ENCODE assay signal across 28 cellular contexts in genomic region chr4:9971711-9972110, GRCh38. TPM values are rescaled to one million over a fixed set of nuclear protein-coding genes. Genes with fewer than 3 reads are reported as not detected.
A peak's percentile ranks its signal among the peaks of the same experiment; 100 is the strongest.
DNase-seq lines count a peak whose midpoint lies in the region; ATAC-seq, FAIRE-seq and TF ChIP-seq lines count a peak whose summit lies in the region.
"Had no signal": no experiment of that assay in that cellular context is flagged by ENCODE, and none has a peak within 500 bp of the region (broad histone marks: within the 10 kb centered on the region; RNA-seq: fewer than 3 reads in every experiment).

No MANE protein-coding gene starts in this region.

- H3K27me3 Mint-ChIP-seq in activated naive CD4-positive, alpha-beta T cell treated with anti-CD3 and anti-CD28 coated beads, Interleukin-2, amount 10 ng/mL, durations not matched to agents 7 days and 5 days = no peaks in the 10 kb centered on the region
- H3K27me3 Mint-ChIP-seq: activated CD4-positive, alpha-beta T cell treated with anti-CD3 and anti-CD28 coated beads, Interleukin-2, amount 10 ng/mL, durations not matched to agents 7 days and 5 days; activated naive CD4-positive, alpha-beta T cell treated with anti-CD3 and anti-CD28 coated beads, Interleukin-2, amount 50 U/mL, for 24 hours; progenitor cell of endocrine pancreas; stimulated activated naive CD8-positive, alpha-beta T cell treated with anti-CD3 and anti-CD28 coated beads, Interleukin-15, Interleukin-2, amounts not matched to agents 100 ng/mL and 50 ng/mL, for 24 hours had no signal

- 34 to 49% (median 41%) methylated on average over 3 of the region's 3 CpGs for WGBS in adrenal gland, 4 donors

- ATAC-seq in left lung = no peak
- ATAC-seq: activated CD8-positive, alpha-beta memory T cell treated with anti-CD3 and anti-CD28 coated beads, Interleukin-2, amount 10 ng/mL, durations not matched to agents 7 days and 5 days; activated T-cell treated with anti-CD3 and anti-CD28 coated beads, Interleukin-2, amount 50 U/mL, for 72 hours; esophagus mucosa; foreskin keratinocyte; sciatic nerve had no signal

- H3K27ac Mint-ChIP-seq in activated naive CD4-positive, alpha-beta T cell treated with anti-CD3 and anti-CD28 coated beads, Interleukin-2, amount 10 ng/mL, durations not matched to agents 7 days and 5 days = no peak overlapping the region
- H3K27ac Mint-ChIP-seq: activated CD4-positive, alpha-beta T cell treated with anti-CD3 and anti-CD28 coated beads, Interleukin-2, amount 10 ng/mL, durations not matched to agents 7 days and 5 days; activated CD8-positive, alpha-beta memory T cell treated with anti-CD3 and anti-CD28 coated beads, Interleukin-2, amount 10 ng/mL, durations not matched to agents 7 days and 5 days; activated naive CD4-positive, alpha-beta T cell treated with anti-CD3 and anti-CD28 coated beads, Interleukin-2, amount 50 U/mL, for 24 hours; CD4-positive, CD25-positive, alpha-beta regulatory T cell; progenitor cell of endocrine pancreas; stimulated activated naive CD8-positive, alpha-beta T cell treated with anti-CD3 and anti-CD28 coated beads, Interleukin-15, Interleukin-2, amounts not matched to agents 100 ng/mL and 50 ng/mL, for 24 hours had no signal

- H3K27me3 ChIP-seq in adrenal gland (no peaks in the 10 kb centered on the region), left lung (no peaks in the 10 kb centered on the region)
- H3K27me3 ChIP-seq: cardiac muscle cell, foreskin keratinocyte, neutrophil had no signal

- H3K27ac ChIP-seq in adrenal gland (no peak overlapping the region), left lung (no peak overlapping the region)
- H3K27ac ChIP-seq: cardiac muscle cell, foreskin keratinocyte, left ventricle myocardium inferior, neutrophil, WERI-Rb-1 had no signal

- peak; percentile 68 for FAIRE-seq in GM12891 (lab: Jason Lieb, UNC)
- no peak for FAIRE-seq in RCC 7860 (lab: Jason Lieb, UNC)

- CTCF ChIA-PET in activated naive CD4-positive, alpha-beta T cell treated with anti-CD3 and anti-CD28 coated beads, Interleukin-2, amount 10 ng/mL, durations not matched to agents 7 days and 5 days (lab: Charles Lee) = interaction anchor here (1.3 kb wide), 1 partner anchor 9 kb away, joined by 5 read pairs; no protein-coding TSS in a partner anchor

- DNase-seq in GM12891 (ENCODE audit: insufficient read length, low spot score) (no peak), NCI-H1105 (lab: John Stamatoyannopoulos, UW) (peak; percentile 87), NCI-H2196 (lab: John Stamatoyannopoulos, UW; ENCODE audit: unreplicated experiment) (peak; percentile 54), adrenal gland (peak in 6 of 7 donors; percentile 41 to 71 (median 58)), RCC 7860 (ENCODE audit: low spot score) (no peak), left lung (no peak)
- DNase-seq in activated naive CD4-positive, alpha-beta T cell treated with anti-CD3 and anti-CD28 coated beads, Interleukin-2, amount 10 ng/mL, durations not matched to agents 7 days and 5 days = no peak
- DNase-seq: activated CD4-positive, alpha-beta T cell treated with anti-CD3 and anti-CD28 coated beads, Interleukin-2, amount 10 ng/mL, durations not matched to agents 7 days and 5 days; activated CD8-positive, alpha-beta memory T cell treated with anti-CD3 and anti-CD28 coated beads, Interleukin-2, amount 10 ng/mL, durations not matched to agents 7 days and 5 days; activated T-cell treated with anti-CD3 and anti-CD28 coated beads, Interleukin-2, amount 50 U/mL, for 72 hours; anterior cingulate cortex; CD4-positive, CD25-positive, alpha-beta regulatory T cell; cortex of kidney; DMS 273 treated with DMSO at 0.1 percent for 48 hours; foreskin keratinocyte; GDM1; Kasumi-1; left ventricle myocardium inferior; NCI-H510A treated with DMSO at 0.1 percent for 48 hours; T-helper 9 cell; WERI-Rb-1 had no signal

- H3K4me3 Mint-ChIP-seq in activated naive CD4-positive, alpha-beta T cell treated with anti-CD3 and anti-CD28 coated beads, Interleukin-2, amount 10 ng/mL, durations not matched to agents 7 days and 5 days = no peak overlapping the region
- H3K4me3 Mint-ChIP-seq: activated CD4-positive, alpha-beta T cell treated with anti-CD3 and anti-CD28 coated beads, Interleukin-2, amount 10 ng/mL, durations not matched to agents 7 days and 5 days; activated CD8-positive, alpha-beta memory T cell treated with anti-CD3 and anti-CD28 coated beads, Interleukin-2, amount 10 ng/mL, durations not matched to agents 7 days and 5 days; activated naive CD4-positive, alpha-beta T cell treated with anti-CD3 and anti-CD28 coated beads, Interleukin-2, amount 50 U/mL, for 24 hours; activated T-cell treated with anti-CD3 and anti-CD28 coated beads, Interleukin-2, amount 50 U/mL, for 72 hours; stimulated activated naive CD8-positive, alpha-beta T cell treated with anti-CD3 and anti-CD28 coated beads, Interleukin-15, Interleukin-2, amounts not matched to agents 100 ng/mL and 50 ng/mL, for 24 hours had no signal

- no peaks in the 10 kb centered on the region for H3K9me3 ChIP-seq in adrenal gland (replicated peaks in 1 of 3)
- no peaks in the 10 kb centered on the region for H3K9me3 ChIP-seq in left lung
- H3K9me3 ChIP-seq: neutrophil had no signal

- intact Hi-C loops in adrenal gland (cut with DNase I) = loop anchor here in 1 of 2 donors (5.0 kb wide), 1 partner anchor 41 kb away; no protein-coding TSS in a partner anchor
- intact Hi-C loops in left lung (cut with DNase I) = no loop called here

- peaks cover 14% of the 10 kb centered on the region for H3K36me3 Mint-ChIP-seq in activated naive CD4-positive, alpha-beta T cell treated with anti-CD3 and anti-CD28 coated beads, Interleukin-2, amount 10 ng/mL, durations not matched to agents 7 days and 5 days

- peaks cover 43% of the 10 kb centered on the region for H3K4me1 Mint-ChIP-seq in activated naive CD4-positive, alpha-beta T cell treated with anti-CD3 and anti-CD28 coated beads, Interleukin-2, amount 10 ng/mL, durations not matched to agents 7 days and 5 days
- H3K4me1 Mint-ChIP-seq: activated naive CD4-positive, alpha-beta T cell treated with anti-CD3 and anti-CD28 coated beads, Interleukin-2, amount 50 U/mL, for 24 hours had no signal

- H3K36me3 ChIP-seq in adrenal gland (replicated peaks in 1 of 2) (no peaks in the 10 kb centered on the region), left lung (no peaks in the 10 kb centered on the region)
- H3K36me3 ChIP-seq: cardiac muscle cell, left ventricle myocardium inferior, neutrophil, WERI-Rb-1 had no signal

- TF ChIP-seq POLR2A in GM12891 (IDR thresholded peaks at IDR 0.05; ENCODE audit: low read depth, low read length) = no peak
- no peak for TF ChIP-seq POLR2A in adrenal gland (IDR thresholded peaks at IDR 0.05)

- H3K4me1 ChIP-seq in adrenal gland (replicated peaks in 1 of 2) (peaks cover 3 to 5% of the 10 kb centered on the region in 2 donors), left lung (no peaks in the 10 kb centered on the region)
- H3K4me1 ChIP-seq: foreskin keratinocyte, left ventricle myocardium inferior had no signal

- TF ChIP-seq CTCF in adrenal gland (IDR thresholded peaks at IDR 0.05) = no peak
- no peak for TF ChIP-seq CTCF in left lung (IDR thresholded peaks at IDR 0.05)

- H3K9me3 Mint-ChIP-seq in activated naive CD4-positive, alpha-beta T cell treated with anti-CD3 and anti-CD28 coated beads, Interleukin-2, amount 10 ng/mL, durations not matched to agents 7 days and 5 days = peaks cover 18% of the 10 kb centered on the region

- H3K4me3 ChIP-seq in adrenal gland (no peak overlapping the region), left lung (no peak overlapping the region)
- H3K4me3 ChIP-seq: cardiac muscle cell, left ventricle myocardium inferior had no signal

TF ChIP-seq in GM12891, 5 proteins besides CTCF, POLR2A, EP300 and RAD21:
- TF ChIP-seq TAF1 (IDR thresholded peaks at IDR 0.05; ENCODE audit: low read depth, low read length) (no peak), POU2F2 (IDR thresholded peaks at IDR 0.05; ENCODE audit: low read depth, low read length) (no peak), SPI1 (IDR thresholded peaks at IDR 0.05; ENCODE audit: low read depth, low read length) (no peak), PAX5 (IDR thresholded peaks at IDR 0.05; ENCODE audit: insufficient read depth, low read length, severe bottlenecking) (no peak), POLR2AphosphoS5 (IDR thresholded peaks at IDR 0.05; ENCODE audit: low read depth, low read length) (no peak)

RNA-seq across cellular contexts. Expression of gene SLC2A9, which starts 49.6 kb away (rescaled TPM):
- polyA plus RNA-seq in GM12891 (2012; ENCODE audit: low read depth, missing spikeins) = 0.56 TPM
- total RNA-seq in adrenal gland (10 to 100 TPM in 5 of 8 donors, 1 to 10 TPM in 3; 6.7 to 16.6 (median 12.8) TPM), left lung (10 to 100 TPM; 10.6 to 19.0 TPM)
- polyA plus RNA-seq in adrenal gland = 1 to 10 TPM; 1.8 to 7.8 (median 2.1) TPM

Comparison
In these comparisons a context has a peak if more than half of its experiments do, and no peak if none do; other contexts are left out.
1. DNase-seq: peak in NCI-H1105 (single experiment), NCI-H2196 (single experiment) and adrenal gland (6 of 7); none in GM12891 (single experiment), activated naive CD4-positive, alpha-beta T cell treated with anti-CD3 and anti-CD28 coated beads, Interleukin-2, amount 10 ng/mL, durations not matched to agents 7 days and 5 days (single experiment), RCC 7860 (single experiment) and left lung (0 of 2).